30 cellular contexts compared by ENCODE assay signal in genomic region chr1:157521056-157521455, GRCh38. TPM values are rescaled to one million over a fixed set of nuclear protein-coding genes. Genes with fewer than 3 reads are reported as not detected.
"Had no signal": no experiment of that assay in that cellular context is flagged by ENCODE, and none has a peak within 500 bp of the region (broad histone marks: within the 10 kb centered on the region; RNA-seq: fewer than 3 reads in every experiment).

No MANE protein-coding gene starts in this region.

- H3K27me3 ChIP-seq: testis, thyroid gland, transverse colon, upper lobe of left lung, upper lobe of right lung, uterus, vagina had no signal

- H3K9me3 ChIP-seq: stomach, suprapubic skin, testis, thoracic aorta, thyroid gland, tibial artery, tibial nerve, transverse colon, upper lobe of left lung, upper lobe of right lung, uterus, vagina had no signal

- H3K36me3 ChIP-seq: stomach, suprapubic skin, thoracic aorta, thyroid gland, tibial artery, tibial nerve, transverse colon, upper lobe of left lung, upper lobe of right lung, uterus, vagina had no signal

- H3K27me3 Mint-ChIP-seq: stimulated activated memory B cell treated with anti-CD40 and anti-IgM and Interleukin-4, amounts not matched to agents 10 μg/mL and 1 μg/mL and 100 μg/mL, for 72 hours; stimulated activated naive B cell treated with anti-CD40 and anti-IgM and Interleukin-4, amounts not matched to agents 10 μg/mL and 1 μg/mL and 100 μg/mL, for 72 hours; stimulated activated naive CD8-positive, alpha-beta T cell treated with anti-CD3 and anti-CD28 coated beads, Interleukin-15, amount 100 ng/mL, for 72 hours had no signal

- H3K27ac ChIP-seq: suprapubic skin, testis, thoracic aorta, thyroid gland, tibial artery, tibial nerve, upper lobe of left lung, upper lobe of right lung, uterus, vagina had no signal

- DNase-seq: stimulated activated CD4-positive, alpha-beta T cell treated with anti-CD3 and anti-CD28 coated beads, Interleukin-2, amount 100 ng/mL, for 48 hours; stimulated activated CD4-positive, alpha-beta T cell treated with anti-CD3 and anti-CD28 coated beads, Interleukin-4, amount 100 ng/mL, for 1 hour; stimulated activated CD4-positive, alpha-beta T cell treated with anti-CD3 and anti-CD28 coated beads, Interleukin-4, amount 100 ng/mL, for 24 hours; stimulated activated CD4-positive, alpha-beta T cell treated with anti-CD3 and anti-CD28 coated beads, Interleukin-4, amount 100 ng/mL, for 4 hours; stimulated activated CD8-positive, alpha-beta memory T cell treated with anti-CD3 and anti-CD28 coated beads, Interleukin-4, amount 100 ng/mL, for 48 hours; stimulated activated naive B cell treated with anti-CD40 and anti-IgM and Interleukin-4, amounts not matched to agents 10 μg/mL and 1 μg/mL and 100 μg/mL, for 72 hours; stimulated activated naive CD4-positive, alpha-beta T cell; stimulated activated naive CD4-positive, alpha-beta T cell treated with Interleukin-2 at 50 U/mL for 16 hours; stimulated activated naive CD8-positive, alpha-beta T cell treated with anti-CD3 and anti-CD28 coated beads, Interleukin-15, amount 100 ng/mL, for 72 hours; stimulated activated naive CD8-positive, alpha-beta T cell treated with anti-CD3 and anti-CD28 coated beads, Interleukin-15, Interleukin-2, amounts not matched to agents 100 U/mL and 50 U/mL, for 24 hours; stomach; substantia nigra; testis; thyroid gland; tibial artery; transverse colon; trophoblast cell; upper lobe of right lung; uterus had no signal

- FAIRE-seq: urothelium cell line had no signal

- H3K4me1 Mint-ChIP-seq: stimulated activated effector memory CD8-positive, alpha-beta T cell treated with anti-CD3 and anti-CD28 coated beads, Interleukin-12 subunit alpha, Interleukin-12 subunit beta, amount 100 ng/mL, for 72 hours had no signal

- H3K9me3 Mint-ChIP-seq: stimulated activated effector memory CD8-positive, alpha-beta T cell treated with anti-CD3 and anti-CD28 coated beads, Interleukin-12 subunit alpha, Interleukin-12 subunit beta, amount 100 ng/mL, for 72 hours; stimulated activated memory B cell treated with anti-CD40 and anti-IgM and Interleukin-4, amounts not matched to agents 10 μg/mL and 1 μg/mL and 100 μg/mL, for 72 hours; stimulated activated naive B cell treated with anti-CD40 and anti-IgM and Interleukin-4, amounts not matched to agents 10 μg/mL and 1 μg/mL and 100 μg/mL, for 72 hours; stimulated activated naive CD8-positive, alpha-beta T cell treated with anti-CD3 and anti-CD28 coated beads, Interleukin-15, amount 100 ng/mL, for 72 hours; stimulated activated naive CD8-positive, alpha-beta T cell treated with anti-CD3 and anti-CD28 coated beads, Interleukin-15, Interleukin-2, amounts not matched to agents 100 ng/mL and 50 ng/mL, for 24 hours; type B pancreatic cell had no signal

- H3K4me3 Mint-ChIP-seq: stimulated activated effector memory CD8-positive, alpha-beta T cell treated with anti-CD3 and anti-CD28 coated beads, Interleukin-12 subunit alpha, Interleukin-12 subunit beta, amount 100 ng/mL, for 72 hours; stimulated activated memory B cell treated with anti-CD40 and anti-IgM and Interleukin-4, amounts not matched to agents 10 μg/mL and 1 μg/mL and 100 μg/mL, for 72 hours; stimulated activated naive B cell treated with anti-CD40 and anti-IgM and Interleukin-4, amounts not matched to agents 10 μg/mL and 1 μg/mL and 100 μg/mL, for 72 hours; stimulated activated naive CD8-positive, alpha-beta T cell treated with anti-CD3 and anti-CD28 coated beads, Interleukin-15, amount 100 ng/mL, for 72 hours; stimulated activated naive CD8-positive, alpha-beta T cell treated with anti-CD3 and anti-CD28 coated beads, Interleukin-15, Interleukin-2, amounts not matched to agents 100 ng/mL and 50 ng/mL, for 24 hours; type B pancreatic cell had no signal

- H3K4me3 ChIP-seq: stomach, suprapubic skin, thoracic aorta, thyroid gland, tibial artery, tibial nerve, transverse colon, upper lobe of left lung, upper lobe of right lung, uterus, vagina had no signal

- H3K36me3 Mint-ChIP-seq: stimulated activated effector memory CD8-positive, alpha-beta T cell treated with anti-CD3 and anti-CD28 coated beads, Interleukin-12 subunit alpha, Interleukin-12 subunit beta, amount 100 ng/mL, for 72 hours; type B pancreatic cell had no signal

- H3K4me1 ChIP-seq: suprapubic skin, testis, thyroid gland, tibial artery, tibial nerve, transverse colon, upper lobe of left lung, upper lobe of right lung, uterus, vagina had no signal

- H3K27ac Mint-ChIP-seq: stimulated activated effector memory CD8-positive, alpha-beta T cell treated with anti-CD3 and anti-CD28 coated beads, Interleukin-12 subunit alpha, Interleukin-12 subunit beta, amount 100 ng/mL, for 72 hours; stimulated activated memory B cell treated with anti-CD40 and anti-IgM and Interleukin-4, amounts not matched to agents 10 μg/mL and 1 μg/mL and 100 μg/mL, for 72 hours; stimulated activated naive B cell treated with anti-CD40 and anti-IgM and Interleukin-4, amounts not matched to agents 10 μg/mL and 1 μg/mL and 100 μg/mL, for 72 hours; stimulated activated naive CD8-positive, alpha-beta T cell treated with anti-CD3 and anti-CD28 coated beads, Interleukin-15, amount 100 ng/mL, for 72 hours; stimulated activated naive CD8-positive, alpha-beta T cell treated with anti-CD3 and anti-CD28 coated beads, Interleukin-15, Interleukin-2, amounts not matched to agents 100 ng/mL and 50 ng/mL, for 24 hours; type B pancreatic cell had no signal

- ATAC-seq: stimulated activated effector memory CD8-positive, alpha-beta T cell treated with anti-CD3 and anti-CD28 coated beads, Interleukin-12 subunit alpha, Interleukin-12 subunit beta, amount 100 ng/mL, for 72 hours; stimulated activated memory B cell treated with anti-CD40 and anti-IgM and Interleukin-4, amounts not matched to agents 10 μg/mL and 1 μg/mL and 100 μg/mL, for 72 hours; stimulated activated naive B cell treated with anti-CD40 and anti-IgM and Interleukin-4, amounts not matched to agents 10 μg/mL and 1 μg/mL and 100 μg/mL, for 72 hours; stimulated activated naive CD8-positive, alpha-beta T cell treated with anti-CD3 and anti-CD28 coated beads, Interleukin-15, amount 100 ng/mL, for 72 hours; stimulated activated naive CD8-positive, alpha-beta T cell treated with anti-CD3 and anti-CD28 coated beads, Interleukin-15, Interleukin-2, amounts not matched to agents 100 U/mL and 50 U/mL, for 24 hours; upper lobe of right lung had no signal

RNA-seq across cellular contexts. Expression of gene FCRL5, which starts 31.3 kb away (rescaled TPM):
- total RNA-seq: suprapubic skin, temporal lobe had no signal
